9 cellular contexts compared by ENCODE assay signal in genomic region chr19:43755256-43755801, GRCh38. TPM values are rescaled to one million over a fixed set of nuclear protein-coding genes. Genes with fewer than 3 reads are reported as not detected.
DNase-seq lines count a peak whose midpoint lies in the region; ATAC-seq, FAIRE-seq and TF ChIP-seq lines count a peak whose summit lies in the region.
"Had no signal": no experiment of that assay in that cellular context is flagged by ENCODE, and none has a peak within 500 bp of the region (broad histone marks: within the 10 kb centered on the region; RNA-seq: fewer than 3 reads in every experiment).

No MANE protein-coding gene starts in this region.

- peak overlapping the region; percentile 98 for H3K4me3 Mint-ChIP-seq in CD4-positive, alpha-beta T cell
- peak overlapping the region; percentile 96 to 99 (median 97) for H3K4me3 Mint-ChIP-seq in immature natural killer cell

- intact Hi-C loops in CD4-positive, alpha-beta T cell (cut with DNase I, micrococcal nuclease) = loop anchor here (1.0 to 10.0 kb wide), 3 partner anchors 11 to 291 kb away; partner anchors contain the start of genes LYPD3 (in 1 of the 2) and ZNF575 (in 1 of the 2)

- peaks cover 35% of the 10 kb centered on the region for H3K36me3 Mint-ChIP-seq in CD4-positive, alpha-beta T cell (ENCODE audit: low read depth)
- peaks cover under 1% of the 10 kb centered on the region in 3 donors for H3K36me3 Mint-ChIP-seq in immature natural killer cell

- no peaks in the 10 kb centered on the region for H3K9me3 ChIP-seq in CD4-positive, alpha-beta T cell (ENCODE audit: control insufficient read depth, low read length)
- H3K9me3 ChIP-seq in HEK293 (ENCODE audit: control insufficient read depth, insufficient read depth, low read depth, low read length) (no peaks in the 10 kb centered on the region), WERI-Rb-1 (ENCODE audit: severe bottlenecking) (no peaks in the 10 kb centered on the region)

- H3K27ac ChIP-seq in CD4-positive, alpha-beta T cell (ENCODE audit: low read depth, low read length) = peak overlapping the region; percentile 97
- H3K27ac ChIP-seq in HEK293 (ENCODE audit: extremely low read depth, low read depth, low read length) (peak overlapping the region; percentile 100), WERI-Rb-1 (peak overlapping the region; percentile 99)

- peaks cover 21 to 30% of the 10 kb centered on the region in 2 experiments for H3K36me3 ChIP-seq in HEK293 (ENCODE audit: control insufficient read depth in 2 of 2, insufficient read depth in 1 of 2, low read length in 2 of 2)
- peaks cover 25% of the 10 kb centered on the region for H3K36me3 ChIP-seq in WERI-Rb-1
- no peaks in the 10 kb centered on the region for H3K36me3 ChIP-seq in bronchial epithelial cell (ENCODE audit: control insufficient read depth, insufficient read depth, low read length)

- TF ChIP-seq CTCF in CD4-positive, alpha-beta T cell (IDR thresholded peaks at IDR 0.05) = no peak
- TF ChIP-seq CTCF in HEK293 (tag by site-specific recombination; IDR thresholded peaks at IDR 0.05) (peak; percentile 53), WERI-Rb-1 (IDR thresholded peaks at IDR 0.05; ENCODE audit: low read depth, low read length) (no peak), bronchial epithelial cell (IDR thresholded peaks at IDR 0.05; ENCODE audit: insufficient read depth, low read length, severe bottlenecking) (no peak)

- peak overlapping the region; percentile 60 for H3K4me3 ChIP-seq in HEK293 (ENCODE audit: low read depth, low read length)
- H3K4me3 ChIP-seq in WERI-Rb-1 (ENCODE audit: low read depth, low read length) = peak overlapping the region; percentile 95
- H3K4me3 ChIP-seq in bronchial epithelial cell (ENCODE audit: low read depth, low read length) = peak overlapping the region; percentile 75

- no peak for ATAC-seq in CD4-positive, alpha-beta T cell (ENCODE audit: poor library complexity)
- ATAC-seq in GM18870 (IDR thresholded peaks at IDR 0.05; ENCODE audit: unreplicated experiment) = no peak

- CTCF ChIA-PET in CD4-positive, alpha-beta T cell (lab: Charles Lee) = interaction anchor here (1.9 to 3.4 kb wide), 2 partner anchors 10 to 11 kb away, joined by 9 to 22 read pairs; no protein-coding TSS in a partner anchor
- CTCF ChIA-PET in HEK293 (lab: Yijun Ruan, JAX) = interaction anchor here (0.8 to 9.0 kb wide), 9 partner anchors 8 to 236 kb away, joined by 3 to 151 read pairs (median 6); no protein-coding TSS in a partner anchor

- POLR2A ChIA-PET in CD4-positive, alpha-beta T cell (lab: Charles Lee) = interaction anchor here (0.8 to 4.9 kb wide), 14 partner anchors 8 to 457 kb away, joined by 3 to 47 read pairs (median 5); partner anchors contain the start of genes IRGQ, KCNN4, ZNF227 and ZNF283
- POLR2A ChIA-PET in HEK293 (lab: Yijun Ruan, JAX) = interaction anchor here (0.6 to 4.4 kb wide), 26 partner anchors 9 to 292 kb away, joined by 3 to 63 read pairs (median 5); partner anchors contain the start of genes IRGQ, PLAUR, XRCC1 and ZNF45

- peak; percentile 55 to 74 (median 67) for DNase-seq in CD4-positive, alpha-beta T cell
- peak; percentile 84 for DNase-seq in NCI-H2171 treated with DMSO at 0.1 percent for 48 hours (lab: John Stamatoyannopoulos, UW)
- no peak for DNase-seq in WERI-Rb-1
- peak; percentile 43 for DNase-seq in bronchial epithelial cell (ENCODE audit: low read depth)
- DNase-seq in immature natural killer cell = peak; percentile 71 to 79 (median 77)
- DNase-seq in stimulated activated CD4-positive, alpha-beta T cell treated with anti-CD3 and anti-CD28 coated beads, Interleukin-12 subunit alpha, Interleukin-12 subunit beta, amount 100 ng/mL, for 4 hours = peak; percentile 75

- no peaks in the 10 kb centered on the region for H3K27me3 Mint-ChIP-seq in CD4-positive, alpha-beta T cell
- peaks cover 11 to 15% (median 11%) of the 10 kb centered on the region in 3 donors for H3K27me3 Mint-ChIP-seq in immature natural killer cell (ENCODE audit: low read depth in 3 of 3)

- no peaks in the 10 kb centered on the region for H3K9me3 Mint-ChIP-seq in CD4-positive, alpha-beta T cell
- no peaks in the 10 kb centered on the region for H3K9me3 Mint-ChIP-seq in immature natural killer cell

- FAIRE-seq in bronchial epithelial cell (lab: Jason Lieb, UNC) = no peak

- no peaks in the 10 kb centered on the region for H3K27me3 ChIP-seq in CD4-positive, alpha-beta T cell (ENCODE audit: control insufficient read depth, insufficient read depth, low read length)
- H3K27me3 ChIP-seq in WERI-Rb-1 (ENCODE audit: insufficient read depth, low read depth, severe bottlenecking) (no peaks in the 10 kb centered on the region), bronchial epithelial cell (ENCODE audit: control insufficient read depth, insufficient read depth, low read length) (no peaks in the 10 kb centered on the region)

- H3K4me1 Mint-ChIP-seq in CD4-positive, alpha-beta T cell (ENCODE audit: low read depth) = peaks cover 43% of the 10 kb centered on the region
- peaks cover 26 to 31% of the 10 kb centered on the region in 2 donors for H3K4me1 Mint-ChIP-seq in immature natural killer cell

- peaks cover 33% of the 10 kb centered on the region for H3K4me1 ChIP-seq in HEK293 (ENCODE audit: control insufficient read depth, insufficient read depth, low read length)

- H3K27ac Mint-ChIP-seq in CD4-positive, alpha-beta T cell = peak overlapping the region; percentile 95
- peak overlapping the region; percentile 96 to 99 (median 98) for H3K27ac Mint-ChIP-seq in immature natural killer cell

TF ChIP-seq in HEK293, 187 proteins besides CTCF, POLR2A, EP300 and RAD21 (continues in another document):
- TF ChIP-seq ZNF701 (tag by site-specific recombination; IDR thresholded peaks at IDR 0.05) (no peak), ZNF776 (tag by site-specific recombination; IDR thresholded peaks at IDR 0.05; ENCODE audit: borderline replicate concordance) (no peak), ZNF791 (tag by site-specific recombination; IDR thresholded peaks at IDR 0.05) (0 out of 2 replicates have a peak, but pooled peaks have one; percentile 4), ZNF132 (tag by site-specific recombination; IDR thresholded peaks at IDR 0.05; ENCODE audit: borderline replicate concordance) (no peak), BCL11A (tag by site-specific recombination; IDR thresholded peaks at IDR 0.05; ENCODE audit: low read depth) (peak; percentile 14; the same call in 1 of the 2 replicates), ZBTB17 (tag by site-specific recombination; IDR thresholded peaks at IDR 0.05) (peak; percentile 3; the same call in 1 of the 2 replicates), ZNF37A (tag by site-specific recombination; IDR thresholded peaks at IDR 0.05) (no peak), ZNF24 (tag by site-specific recombination; IDR thresholded peaks at IDR 0.05) (no peak; the same call in none of the 2 replicates), ZNF2 (tag by site-specific recombination; IDR thresholded peaks at IDR 0.05) (peak; percentile 27; the same call in 1 of the 2 replicates), YY1 (tag by site-specific recombination; IDR thresholded peaks at IDR 0.05) (no peak), SP3 (tag by site-specific recombination; IDR thresholded peaks at IDR 0.05) (no peak), ZNF354C (tag by site-specific recombination; IDR thresholded peaks at IDR 0.05; ENCODE audit: borderline replicate concordance, low read depth) (no peak), ZNF175 (tag by site-specific recombination; IDR thresholded peaks at IDR 0.05) (no peak)
- TF ChIP-seq, protein P1, sequence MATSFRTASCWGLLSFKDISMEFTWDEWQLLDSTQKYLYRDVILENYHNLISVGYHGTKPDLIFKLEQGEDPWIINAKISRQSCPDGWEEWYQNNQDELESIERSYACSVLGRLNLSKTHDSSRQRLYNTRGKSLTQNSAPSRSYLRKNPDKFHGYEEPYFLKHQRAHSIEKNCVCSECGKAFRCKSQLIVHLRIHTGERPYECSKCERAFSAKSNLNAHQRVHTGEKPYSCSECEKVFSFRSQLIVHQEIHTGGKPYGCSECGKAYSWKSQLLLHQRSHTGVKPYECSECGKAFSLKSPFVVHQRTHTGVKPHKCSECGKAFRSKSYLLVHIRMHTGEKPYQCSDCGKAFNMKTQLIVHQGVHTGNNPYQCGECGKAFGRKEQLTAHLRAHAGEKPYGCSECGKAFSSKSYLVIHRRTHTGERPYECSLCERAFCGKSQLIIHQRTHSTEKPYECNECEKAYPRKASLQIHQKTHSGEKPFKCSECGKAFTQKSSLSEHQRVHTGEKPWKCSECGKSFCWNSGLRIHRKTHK (tag by site-specific recombination; IDR thresholded peaks at IDR 0.05) = no peak
- TF ChIP-seq, protein P2, sequence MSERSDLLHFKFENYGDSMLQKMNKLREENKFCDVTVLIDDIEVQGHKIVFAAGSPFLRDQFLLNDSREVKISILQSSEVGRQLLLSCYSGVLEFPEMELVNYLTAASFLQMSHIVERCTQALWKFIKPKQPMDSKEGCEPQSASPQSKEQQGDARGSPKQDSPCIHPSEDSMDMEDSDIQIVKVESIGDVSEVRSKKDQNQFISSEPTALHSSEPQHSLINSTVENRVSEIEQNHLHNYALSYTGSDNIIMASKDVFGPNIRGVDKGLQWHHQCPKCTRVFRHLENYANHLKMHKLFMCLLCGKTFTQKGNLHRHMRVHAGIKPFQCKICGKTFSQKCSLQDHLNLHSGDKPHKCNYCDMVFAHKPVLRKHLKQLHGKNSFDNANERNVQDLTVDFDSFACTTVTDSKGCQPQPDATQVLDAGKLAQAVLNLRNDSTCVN (tag by site-specific recombination; optimal IDR thresholded peaks at IDR 0.05) = no peak
- TF ChIP-seq, protein P3, sequence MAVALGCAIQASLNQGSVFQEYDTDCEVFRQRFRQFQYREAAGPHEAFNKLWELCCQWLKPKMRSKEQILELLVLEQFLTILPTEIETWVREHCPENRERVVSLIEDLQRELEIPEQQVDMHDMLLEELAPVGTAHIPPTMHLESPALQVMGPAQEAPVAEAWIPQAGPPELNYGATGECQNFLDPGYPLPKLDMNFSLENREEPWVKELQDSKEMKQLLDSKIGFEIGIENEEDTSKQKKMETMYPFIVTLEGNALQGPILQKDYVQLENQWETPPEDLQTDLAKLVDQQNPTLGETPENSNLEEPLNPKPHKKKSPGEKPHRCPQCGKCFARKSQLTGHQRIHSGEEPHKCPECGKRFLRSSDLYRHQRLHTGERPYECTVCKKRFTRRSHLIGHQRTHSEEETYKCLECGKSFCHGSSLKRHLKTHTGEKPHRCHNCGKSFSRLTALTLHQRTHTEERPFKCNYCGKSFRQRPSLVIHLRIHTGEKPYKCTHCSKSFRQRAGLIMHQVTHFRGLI (tag by site-specific recombination; IDR thresholded peaks at IDR 0.05) = no peak

RNA-seq across cellular contexts. Expression of gene SMG9, which starts 0.6 kb away (rescaled TPM):
- 10 to 100 TPM; 34.7 to 38.2 TPM for total RNA-seq in CD4-positive, alpha-beta T cell
- 4.0 and 4.7 TPM in 2 replicates for total RNA-seq in bronchial epithelial cell
- polyA plus RNA-seq in immature natural killer cell = 1 to 10 TPM; 1.9 to 9.3 (median 5.1) TPM

RNA-seq across cellular contexts. Expression of gene KCNN4, which starts 25.4 kb away (rescaled TPM):
- 10 to 100 TPM in 1 of 2 experiments, 1 to 10 TPM in 1; 9.7 to 10.4 TPM for total RNA-seq in CD4-positive, alpha-beta T cell
- 0.26 and 9.7 TPM in 2 replicates for total RNA-seq in bronchial epithelial cell
- polyA plus RNA-seq in immature natural killer cell = under 1 TPM in 2 of 3 donors, not detected in 1; 0.19 to 0.27 TPM

RNA-seq across cellular contexts. Expression of gene IRGC, which starts 39.5 kb away (rescaled TPM):
- not detected for total RNA-seq in CD4-positive, alpha-beta T cell
- total RNA-seq in bronchial epithelial cell = not detected in 2 replicates
- polyA plus RNA-seq in immature natural killer cell = under 1 TPM in 1 of 3 donors, not detected in 2; 0.13 TPM
- total RNA-seq: T-helper 2 cell treated with Interferon-gamma antibody and Interleukin-4, amounts not matched to agents 100 ng/mL and 5 ng/mL, for 36 hours had no signal

RNA-seq across cellular contexts. Expression of gene LYPD5, which starts 46.9 kb away (rescaled TPM):
- total RNA-seq in CD4-positive, alpha-beta T cell = not detected
- total RNA-seq in bronchial epithelial cell = 0.38 and 0.53 TPM in 2 replicates
- 1 to 10 TPM in 1 of 3 donors, not detected in 2; 3.4 TPM for polyA plus RNA-seq in immature natural killer cell
